Comparison of ENCODE assay signal across 13 cellular contexts in genomic region chr16:4266372-4266771, GRCh38. TPM values are rescaled to one million over a fixed set of nuclear protein-coding genes. Genes with fewer than 3 reads are reported as not detected.
DNase-seq lines count a peak whose midpoint lies in the region; TF ChIP-seq lines count a peak whose summit lies in the region.
"Had no signal": no experiment of that assay in that cellular context is flagged by ENCODE, and none has a peak within 500 bp of the region (broad histone marks: within the 10 kb centered on the region; RNA-seq: fewer than 3 reads in every experiment).

No MANE protein-coding gene starts in this region.

- H4K20me1 ChIP-seq in hepatocyte (ENCODE audit: insufficient read depth, poor library complexity, severe bottlenecking), result no peaks in the 10 kb centered on the region

- H3K36me3 Mint-ChIP-seq in type B pancreatic cell, result peaks cover 5% of the 10 kb centered on the region
- H3K36me3 Mint-ChIP-seq in immature natural killer cell, result peaks cover 0 to 5% (median 3%) of the 10 kb centered on the region in 3 donors

- 90% methylated on average over 6 of the region's 6 CpGs for WGBS in hepatocyte (ENCODE audit: low lambda C conversion rate, missing lambda C conversion rate)

- peak overlapping the region; percentile 40 for H3K27ac ChIP-seq in left ventricle myocardium inferior (replicated peaks)
- no peak overlapping the region for H3K27ac ChIP-seq in hepatocyte
- H3K27ac ChIP-seq: esophagus muscularis mucosa had no signal

- H3K27me3 Mint-ChIP-seq in type B pancreatic cell (no peaks in the 10 kb centered on the region), immature natural killer cell (ENCODE audit: low read depth in 3 of 3) (peaks cover 2% of the 10 kb centered on the region in 3 donors)
- H3K27me3 Mint-ChIP-seq: stimulated activated naive CD8-positive, alpha-beta T cell treated with anti-CD3 and anti-CD28 coated beads, Interleukin-15, amount 100 ng/mL, for 72 hours had no signal

- H3K27ac Mint-ChIP-seq in type B pancreatic cell, result peak overlapping the region; percentile 68
- peak overlapping the region in 1 of 6 donors; percentile 30 for H3K27ac Mint-ChIP-seq in immature natural killer cell
- H3K27ac Mint-ChIP-seq: activated T-helper 2 cell treated with anti-CD3 and anti-CD28 coated beads, Interferon-gamma antibody, Interleukin-2, Interleukin-4, amounts not matched to agents 10 μg/mL and 5 μg/mL and 100 μg/mL, durations not matched to agents 14 hours and 24 hours and 36 hours had no signal

- DNase-seq in left ventricle myocardium inferior (no peak), cardiac septum (ENCODE audit: low spot score) (no peak), NAMALWA (ENCODE audit: low spot score) (peak; percentile 50), dermis blood vessel endothelial cell (peak; percentile 25), type B pancreatic cell (ENCODE audit: extremely low spot score, unreplicated experiment) (no peak), immature natural killer cell (no peak), hepatocyte (ENCODE audit: low spot score) (no peak), SKM-1 treated with dmso at 0.1 percent for 144 hours (lab: John Stamatoyannopoulos, UW; ENCODE audit: unreplicated experiment) (no peak)
- DNase-seq: central memory CD4-positive, alpha-beta T cell; stimulated activated CD4-positive, alpha-beta T cell treated with anti-CD3 and anti-CD28 coated beads, Interleukin-2, amount 100 ng/mL, for 48 hours; stimulated activated naive CD8-positive, alpha-beta T cell treated with anti-CD3 and anti-CD28 coated beads, Interleukin-15, amount 100 ng/mL, for 72 hours had no signal

- peaks cover 79% of the 10 kb centered on the region for H3K79me2 ChIP-seq in hepatocyte

- H3K9me3 ChIP-seq in left ventricle myocardium inferior (replicated peaks), result no peaks in the 10 kb centered on the region
- H3K9me3 ChIP-seq in hepatocyte (ENCODE audit: low read depth), result no peaks in the 10 kb centered on the region
- H3K9me3 ChIP-seq: esophagus muscularis mucosa had no signal

- H3K4me3 Mint-ChIP-seq in type B pancreatic cell (no peak overlapping the region), immature natural killer cell (no peak overlapping the region)
- H3K4me3 Mint-ChIP-seq: stimulated activated naive CD8-positive, alpha-beta T cell treated with anti-CD3 and anti-CD28 coated beads, Interleukin-15, amount 100 ng/mL, for 72 hours had no signal

- no peak overlapping the region for H3K4me2 ChIP-seq in hepatocyte

- H3K4me3 ChIP-seq in left ventricle myocardium inferior, result no peak overlapping the region
- no peak overlapping the region for H3K4me3 ChIP-seq in hepatocyte
- H3K4me3 ChIP-seq: esophagus muscularis mucosa had no signal

- H3K9me2 ChIP-seq in hepatocyte (replicated peaks; ENCODE audit: insufficient read depth), result no peaks in the 10 kb centered on the region

- H3K4me1 ChIP-seq in left ventricle myocardium inferior, result peaks cover 40% of the 10 kb centered on the region
- peaks cover 24% of the 10 kb centered on the region for H3K4me1 ChIP-seq in hepatocyte (ENCODE audit: insufficient read depth)

- no peaks in the 10 kb centered on the region for H3K9me3 Mint-ChIP-seq in type B pancreatic cell
- peaks cover 0 to 2% (median 0%) of the 10 kb centered on the region in 6 donors for H3K9me3 Mint-ChIP-seq in immature natural killer cell
- H3K9me3 Mint-ChIP-seq: activated T-helper 2 cell treated with anti-CD3 and anti-CD28 coated beads, Interferon-gamma antibody, Interleukin-2, Interleukin-4, amounts not matched to agents 10 μg/mL and 5 μg/mL and 100 μg/mL, durations not matched to agents 14 hours and 24 hours and 36 hours; stimulated activated naive CD8-positive, alpha-beta T cell treated with anti-CD3 and anti-CD28 coated beads, Interleukin-15, amount 100 ng/mL, for 72 hours had no signal

- TF ChIP-seq CTCF in left ventricle myocardium inferior (IDR thresholded peaks at IDR 0.05; ENCODE audit: borderline replicate concordance) (no peak), type B pancreatic cell (conservative IDR thresholded peaks at IDR 0.05) (no peak), hepatocyte (IDR thresholded peaks at IDR 0.05; ENCODE audit: poor library complexity) (no peak)

- H2AFZ ChIP-seq in hepatocyte, result no peak overlapping the region

- peaks cover 12% of the 10 kb centered on the region for H3K36me3 ChIP-seq in left ventricle myocardium inferior
- no peaks in the 10 kb centered on the region for H3K36me3 ChIP-seq in hepatocyte (replicated peaks; ENCODE audit: insufficient read depth, low read depth)

- H3K27me3 ChIP-seq in left ventricle myocardium inferior (ENCODE audit: low read depth), result no peaks in the 10 kb centered on the region
- H3K27me3 ChIP-seq in hepatocyte, result no peaks in the 10 kb centered on the region
- H3K27me3 ChIP-seq: esophagus muscularis mucosa had no signal

- H3K4me1 Mint-ChIP-seq in type B pancreatic cell (ENCODE audit: unreplicated experiment), result peaks cover 16% of the 10 kb centered on the region
- peaks cover 5 to 6% of the 10 kb centered on the region in 2 donors for H3K4me1 Mint-ChIP-seq in immature natural killer cell

- intact Hi-C loops in left ventricle myocardium inferior (cut with micrococcal nuclease), result no loop called here
- intact Hi-C loops in cardiac septum (cut with DNase I), result no loop called here

RNA-seq across cellular contexts. Expression of gene TFAP4, which starts 6.5 kb away (rescaled TPM):
- total RNA-seq in left ventricle myocardium inferior (2.6 TPM), cardiac septum (1.4 TPM), dermis blood vessel endothelial cell (4.1 and 7.3 TPM in 2 replicates), type B pancreatic cell (ENCODE audit: low replicate concordance) (11.8 and 27.0 TPM in 2 replicates), hepatocyte (6.1 and 11.4 TPM in 2 replicates)
- polyA plus RNA-seq in immature natural killer cell (under 1 TPM; 0.16 to 0.69 (median 0.41) TPM), hepatocyte (3.1 and 4.2 TPM in 2 replicates)

RNA-seq across cellular contexts. Expression of gene SRL, which starts 24.5 kb away (rescaled TPM):
- total RNA-seq in left ventricle myocardium inferior, result 445 TPM
- total RNA-seq in cardiac septum, result 400 TPM
- 0.37 and 0.51 TPM in 2 replicates for total RNA-seq in dermis blood vessel endothelial cell
- 1.2 TPM in 1 of 2 replicates, not detected in the other for total RNA-seq in type B pancreatic cell (ENCODE audit: low replicate concordance)
- not detected for polyA plus RNA-seq in immature natural killer cell
- total RNA-seq in hepatocyte, result 1.1 and 1.2 TPM in 2 replicates
- polyA plus RNA-seq in hepatocyte, result 0.83 TPM in 1 of 2 replicates, not detected in the other
- total RNA-seq: activated T-helper 2 cell treated with anti-CD3 and anti-CD28 coated beads, Interferon-gamma antibody, Interleukin-2, Interleukin-4, amounts not matched to agents 10 μg/mL and 5 μg/mL and 100 μg/mL, durations not matched to agents 14 hours and 24 hours and 36 hours had no signal

RNA-seq across cellular contexts. Expression of gene GLIS2, which starts 49.5 kb away (rescaled TPM):
- total RNA-seq in left ventricle myocardium inferior, result 17.2 TPM
- 31.4 TPM for total RNA-seq in cardiac septum
- 0.79 and 1.2 TPM in 2 replicates for total RNA-seq in dermis blood vessel endothelial cell
- total RNA-seq in type B pancreatic cell (ENCODE audit: low replicate concordance), result 13.1 and 23.0 TPM in 2 replicates
- not detected for polyA plus RNA-seq in immature natural killer cell
- 3.6 TPM in 2 replicates for total RNA-seq in hepatocyte
- 11.3 and 12.2 TPM in 2 replicates for polyA plus RNA-seq in hepatocyte

Comparison
In these comparisons a context has a peak if more than half of its experiments do, and no peak if none do; other contexts are left out.
1. DNase-seq: peak in NAMALWA (single experiment) and dermis blood vessel endothelial cell (single experiment); none in left ventricle myocardium inferior (single experiment), cardiac septum (single experiment), type B pancreatic cell (single experiment), immature natural killer cell (0 of 3), hepatocyte (single experiment) and SKM-1 treated with dmso at 0.1 percent for 144 hours (single experiment).
2. RNA of gene SRL, which starts 24.5 kb away (total RNA-seq): 445 TPM in left ventricle myocardium inferior (single experiment) and 400 TPM in cardiac septum (single experiment); 1.2 TPM in type B pancreatic cell, 1.1 to 1.2 TPM in hepatocyte and 0.37 to 0.51 TPM in dermis blood vessel endothelial cell; every median in the first group is over 100 times any median in the second.